24 cellular contexts compared by ENCODE assay signal in the genomic region with DNA sequence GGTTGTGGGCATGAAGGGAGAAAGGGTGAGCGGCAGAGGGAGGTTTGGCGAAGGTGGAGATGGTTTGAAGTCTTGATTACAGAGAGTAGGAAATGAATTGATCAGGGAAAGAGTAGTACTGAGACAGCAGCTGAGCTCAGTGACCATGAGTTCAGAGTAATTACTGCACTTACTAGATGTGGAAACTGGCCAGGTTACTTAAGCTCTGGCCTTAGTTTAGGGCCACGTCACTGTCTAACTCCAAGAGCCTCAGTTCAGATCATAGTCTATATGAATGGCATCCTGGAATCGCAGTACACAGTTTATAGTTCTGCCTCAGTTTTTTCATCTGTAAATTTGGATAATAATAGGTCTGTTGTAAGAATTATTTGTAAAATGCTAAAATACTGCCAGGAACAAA.
"Had no signal": no experiment of that assay in that cellular context is flagged by ENCODE, and none has a peak within 500 bp of the region (broad histone marks: within the 10 kb centered on the region; RNA-seq: fewer than 3 reads in every experiment).

No MANE protein-coding gene starts in this region.

- H3K9me2 ChIP-seq: SK-N-SH had no signal

- ATAC-seq: Panc1, PC-3 had no signal

- H3K9me3 ChIP-seq: SK-N-SH had no signal

- H3K27ac ChIP-seq: HL-60, RWPE1 had no signal

- H3K4me2 ChIP-seq: SK-N-SH had no signal

- H3K9ac ChIP-seq: SK-N-SH had no signal

- FAIRE-seq: HTR-8/SVneo had no signal

- DNase-seq: Karpas-422; KG1; MV-4-11; NCI-H1048; NCI-H1105; NCI-H1417; NCI-H1436 treated with DMSO at 0.1 percent for 48 hours; NCI-H1694; NCI-H187 treated with DMSO at 0.1 percent for 48 hours; NCI-H2029 treated with DMSO at 0.1 percent for 48 hours; NCI-H2171 treated with DMSO at 0.1 percent for 48 hours; NCI-H345; NCI-H446 treated with DMSO at 0.1 percent for 48 hours; NCI-H510A treated with DMSO at 0.1 percent for 48 hours; NCI-H526; NCI-H748 treated with DMSO at 0.1 percent for 48 hours; NK-92 treated with Interleukin-12 subunit alpha and Interleukin-12 subunit beta, amount 100 ng/mL, for 24 hours; PC-3; SHP77; SK-N-SH had no signal
